ENCODE assay signal across 29 cellular contexts in genomic region chr1:214617843-214618242, GRCh38.
"Had no signal": no experiment of that assay in that cellular context is flagged by ENCODE, and none has a peak within 500 bp of the region (broad histone marks: within the 10 kb centered on the region; RNA-seq: fewer than 3 reads in every experiment).

No MANE protein-coding gene starts in this region.

- H3K27ac ChIP-seq: adrenal gland, Peyer's patch, RWPE1, SJCRH30 had no signal

- H3K4me3 ChIP-seq: adrenal gland, breast epithelium, MG63, Peyer's patch, SJCRH30 had no signal

- H3K9ac ChIP-seq: SK-N-SH had no signal

- H3K4me1 ChIP-seq: adrenal gland, breast epithelium, Peyer's patch, SJCRH30 had no signal

- DNase-seq: activated B cell treated with CpG ODN at 0.5 μM for 24 hours; activated CD4-positive, alpha-beta T cell treated with anti-CD3 and anti-CD28 coated beads for 1 hour; activated CD4-positive, alpha-beta T cell treated with anti-CD3 and anti-CD28 coated beads, Interleukin-2, amount 10 ng/mL, durations not matched to agents 24 days and 14 days; activated CD4-positive, alpha-beta T cell treated with anti-CD3 and anti-CD28 coated beads, Interleukin-2, amount 50 U/mL, for 48 hours; activated CD8-positive, alpha-beta memory T cell treated with anti-CD3 and anti-CD28 coated beads, Interleukin-2, amount 10 ng/mL, durations not matched to agents 7 days and 5 days; activated gamma-delta T cell; activated naive CD4-positive, alpha-beta T cell treated with anti-CD3 and anti-CD28 coated beads, Interleukin-2, amount 50 U/mL, for 16 hours; activated naive CD8-positive, alpha-beta T cell treated with anti-CD3 and anti-CD28 coated beads, Interleukin-2, amount 10 ng/mL, durations not matched to agents 7 days and 5 days; activated T-cell treated with anti-CD3 and anti-CD28 coated beads, Interleukin-2, amount 50 U/mL, for 24 hours; adrenal gland; anterior cingulate cortex; caudate nucleus; MG63; NCI-H1092 treated with DMSO at 0.1 percent for 48 hours; NCI-H1436; NCI-H1694 treated with DMSO at 0.1 percent for 48 hours; NCI-H2029 treated with DMSO at 0.1 percent for 48 hours; NCI-H345; NCI-H510A; NCI-H526 treated with DMSO at 0.1 percent for 48 hours; NCI-H82; OCI-M1; Peyer's patch; Right ventricle myocardium superior; SJCRH30; SK-N-SH; SW 1271 had no signal

- H3K36me3 ChIP-seq: adrenal gland, breast epithelium had no signal

- H3K27ac Mint-ChIP-seq: activated B cell treated with CpG ODN at 0.5 μM for 24 hours; activated CD8-positive, alpha-beta memory T cell treated with anti-CD3 and anti-CD28 coated beads, Interleukin-2, amount 10 ng/mL, durations not matched to agents 7 days and 5 days; activated T-cell treated with anti-CD3 and anti-CD28 coated beads, Interleukin-2, amount 50 U/mL, for 24 hours had no signal

- H3K4me3 Mint-ChIP-seq: activated B cell treated with CpG ODN at 0.5 μM for 24 hours; activated CD8-positive, alpha-beta memory T cell treated with anti-CD3 and anti-CD28 coated beads, Interleukin-2, amount 10 ng/mL, durations not matched to agents 7 days and 5 days; activated T-cell treated with anti-CD3 and anti-CD28 coated beads, Interleukin-2, amount 50 U/mL, for 24 hours had no signal

- H3K27me3 ChIP-seq: adrenal gland, breast epithelium, MG63, Peyer's patch, SJCRH30 had no signal

- H3K9me3 ChIP-seq: adrenal gland, breast epithelium, MG63, Peyer's patch, SK-N-SH had no signal

- H3K27me3 Mint-ChIP-seq: activated B cell treated with CpG ODN at 0.5 μM for 24 hours; activated CD4-positive, alpha-beta T cell treated with anti-CD3 and anti-CD28 coated beads, Interleukin-2, amount 10 ng/mL, durations not matched to agents 24 days and 14 days; activated CD8-positive, alpha-beta memory T cell treated with anti-CD3 and anti-CD28 coated beads, Interleukin-2, amount 10 ng/mL, durations not matched to agents 7 days and 5 days; activated naive CD8-positive, alpha-beta T cell treated with anti-CD3 and anti-CD28 coated beads, Interleukin-2, amount 10 ng/mL, durations not matched to agents 7 days and 5 days; activated T-cell treated with anti-CD3 and anti-CD28 coated beads, Interleukin-2, amount 50 U/mL, for 24 hours had no signal

- H3K4me2 ChIP-seq: SK-N-SH had no signal

- H3K9me3 Mint-ChIP-seq: activated B cell treated with CpG ODN at 0.5 μM for 24 hours; activated CD4-positive, alpha-beta T cell treated with anti-CD3 and anti-CD28 coated beads, Interleukin-2, amount 10 ng/mL, durations not matched to agents 24 days and 14 days; activated naive CD8-positive, alpha-beta T cell treated with anti-CD3 and anti-CD28 coated beads, Interleukin-2, amount 10 ng/mL, durations not matched to agents 7 days and 5 days; activated T-cell treated with anti-CD3 and anti-CD28 coated beads, Interleukin-2, amount 50 U/mL, for 24 hours had no signal

- ATAC-seq: activated CD8-positive, alpha-beta memory T cell treated with anti-CD3 and anti-CD28 coated beads, Interleukin-2, amount 10 ng/mL, durations not matched to agents 7 days and 5 days had no signal
